Comparison of ENCODE assay signal across 26 cellular contexts in genomic region chr7:137172105-137172590, GRCh38.
"Had no signal": no experiment of that assay in that cellular context is flagged by ENCODE, and none has a peak within 500 bp of the region (broad histone marks: within the 10 kb centered on the region; RNA-seq: fewer than 3 reads in every experiment).

No MANE protein-coding gene starts in this region.

- DNase-seq: activated CD4-positive, alpha-beta T cell treated with anti-CD3 and anti-CD28 coated beads for 48 hours; activated CD4-positive, alpha-beta T cell treated with anti-CD3 and anti-CD28 coated beads, Interleukin-2, amount 50 U/mL, for 4 hours; activated CD4-positive, CD25-positive, alpha-beta regulatory T cell treated with anti-CD3 and anti-CD28 coated beads, Interleukin-2, amount 50 U/mL, for 72 hours; activated CD8-positive, alpha-beta memory T cell treated with anti-CD3 and anti-CD28 coated beads, Interleukin-2, amount 50 U/mL, for 48 hours; activated CD8-positive, alpha-beta T cell treated with anti-CD3 and anti-CD28 coated beads, Interleukin-2, amount 10 ng/mL, durations not matched to agents 7 days and 5 days; activated effector memory CD4-positive, alpha-beta T cell treated with Interleukin-2 at 50 U/mL for 16 hours; activated naive CD4-positive, alpha-beta T cell; activated T-cell treated with anti-CD3 and anti-CD28 coated beads, Interleukin-2, amount 50 U/mL, for 1 hour; body of pancreas; central memory CD4-positive, alpha-beta T cell; KG1; NCI-H1092 treated with DMSO at 0.1 percent for 48 hours; NCI-H1436 treated with DMSO at 0.1 percent for 48 hours; NCI-H345; NCI-H510A; NCI-H526 treated with DMSO at 0.1 percent for 48 hours; NK-92 treated with Interleukin-12 subunit alpha and Interleukin-12 subunit beta, amount 100 ng/mL, for 24 hours; OCI-M1; Peyer's patch; Right ventricle myocardium superior; SJCRH30; SK-N-SH; T-helper 1 cell had no signal

- H3K27ac ChIP-seq: ascending aorta, body of pancreas, coronary artery, Peyer's patch, RWPE1, SJCRH30 had no signal
